In genomic region chr2:87354102-87354501, GRCh38 we compare ENCODE assay signal across 1 cellular context.
DNase-seq lines count a peak whose midpoint lies in the region; TF ChIP-seq lines count a peak whose summit lies in the region.
"Not testable (repeated sequence)": the region's sequence is repeated elsewhere in the genome, so short reads cannot be mapped to it uniquely, and the experiment has no call there.

No MANE protein-coding gene starts in this region.

- peak; percentile 11 for DNase-seq in sigmoid colon

- H3K27ac ChIP-seq in sigmoid colon, result not testable (repeated sequence)

- not testable (repeated sequence) for TF ChIP-seq EP300 in sigmoid colon (IDR thresholded peaks at IDR 0.05)

- H3K36me3 ChIP-seq in sigmoid colon, result not testable (repeated sequence)

- not testable (repeated sequence) for H3K27me3 ChIP-seq in sigmoid colon

- whole genome bisulfite sequencing in sigmoid colon, 2 donors, result 57 to 89% methylated on average over 5 of the region's 6 CpGs

- not testable (repeated sequence) for H3K4me3 ChIP-seq in sigmoid colon

- not testable (repeated sequence) for H3K9me3 ChIP-seq in sigmoid colon

- intact Hi-C loops in sigmoid colon (cut with DNase I), result not testable (repeated sequence)

- not testable (repeated sequence) for TF ChIP-seq POLR2A in sigmoid colon (IDR thresholded peaks at IDR 0.05)

- not testable (repeated sequence) for H3K4me1 ChIP-seq in sigmoid colon

- not testable (repeated sequence) for TF ChIP-seq CTCF in sigmoid colon (IDR thresholded peaks at IDR 0.05)
